In genomic region chr1:22275211-22275610, GRCh38 we compare ENCODE assay signal across 12 cellular contexts.
"Had no signal": no experiment of that assay in that cellular context is flagged by ENCODE, and none has a peak within 500 bp of the region (broad histone marks: within the 10 kb centered on the region; RNA-seq: fewer than 3 reads in every experiment).

No MANE protein-coding gene starts in this region.

- H3K36me3 ChIP-seq: breast epithelium, esophagus squamous epithelium, left lung, sigmoid colon, WERI-Rb-1 had no signal

- H3K4me3 ChIP-seq: breast epithelium, dorsolateral prefrontal cortex, esophagus squamous epithelium, left lung, sigmoid colon, testis had no signal

- H3K36me3 Mint-ChIP-seq: activated naive CD8-positive, alpha-beta T cell treated with anti-CD3 and anti-CD28 coated beads, Interleukin-2, amount 10 ng/mL, durations not matched to agents 7 days and 5 days had no signal

- H3K27me3 ChIP-seq: breast epithelium, left lung, sigmoid colon, testis had no signal

- H3K27ac Mint-ChIP-seq: activated CD4-positive, alpha-beta memory T cell treated with anti-CD3 and anti-CD28 coated beads, Interleukin-2, amount 10 ng/mL, durations not matched to agents 7 days and 5 days; activated CD4-positive, alpha-beta T cell treated with anti-CD3 and anti-CD28 coated beads for 36 hours; activated naive CD8-positive, alpha-beta T cell treated with anti-CD3 and anti-CD28 coated beads, Interleukin-2, amount 10 ng/mL, durations not matched to agents 7 days and 5 days; activated T-cell treated with anti-CD3 and anti-CD28 coated beads, Interleukin-2, amount 50 U/mL, for 72 hours; stimulated activated naive CD8-positive, alpha-beta T cell treated with anti-CD3 and anti-CD28 coated beads, Interleukin-15, amount 100 ng/mL, for 72 hours had no signal

- H3K9me3 ChIP-seq: breast epithelium, esophagus squamous epithelium, sigmoid colon, testis had no signal

- H3K4me1 ChIP-seq: left lung, sigmoid colon, testis had no signal

- H3K4me3 Mint-ChIP-seq: activated CD4-positive, alpha-beta memory T cell treated with anti-CD3 and anti-CD28 coated beads, Interleukin-2, amount 10 ng/mL, durations not matched to agents 7 days and 5 days; activated CD4-positive, alpha-beta T cell treated with anti-CD3 and anti-CD28 coated beads for 36 hours; activated naive CD8-positive, alpha-beta T cell treated with anti-CD3 and anti-CD28 coated beads, Interleukin-2, amount 10 ng/mL, durations not matched to agents 7 days and 5 days; activated T-cell treated with anti-CD3 and anti-CD28 coated beads, Interleukin-2, amount 50 U/mL, for 72 hours; stimulated activated naive CD8-positive, alpha-beta T cell treated with anti-CD3 and anti-CD28 coated beads, Interleukin-15, amount 100 ng/mL, for 72 hours had no signal

- H3K4me1 Mint-ChIP-seq: activated CD4-positive, alpha-beta memory T cell treated with anti-CD3 and anti-CD28 coated beads, Interleukin-2, amount 10 ng/mL, durations not matched to agents 7 days and 5 days; activated CD4-positive, alpha-beta T cell treated with anti-CD3 and anti-CD28 coated beads for 36 hours; activated naive CD8-positive, alpha-beta T cell treated with anti-CD3 and anti-CD28 coated beads, Interleukin-2, amount 10 ng/mL, durations not matched to agents 7 days and 5 days; stimulated activated naive CD8-positive, alpha-beta T cell treated with anti-CD3 and anti-CD28 coated beads, Interleukin-15, amount 100 ng/mL, for 72 hours had no signal

- H3K27ac ChIP-seq: breast epithelium, dorsolateral prefrontal cortex, esophagus squamous epithelium, left lung, sigmoid colon, testis, WERI-Rb-1 had no signal

- DNase-seq: esophagus squamous epithelium, sigmoid colon had no signal

- H3K9me3 Mint-ChIP-seq: activated CD4-positive, alpha-beta memory T cell treated with anti-CD3 and anti-CD28 coated beads, Interleukin-2, amount 10 ng/mL, durations not matched to agents 7 days and 5 days; activated naive CD8-positive, alpha-beta T cell treated with anti-CD3 and anti-CD28 coated beads, Interleukin-2, amount 10 ng/mL, durations not matched to agents 7 days and 5 days; activated T-cell treated with anti-CD3 and anti-CD28 coated beads, Interleukin-2, amount 50 U/mL, for 72 hours; stimulated activated naive CD8-positive, alpha-beta T cell treated with anti-CD3 and anti-CD28 coated beads, Interleukin-15, amount 100 ng/mL, for 72 hours had no signal
